1 cellular context compared by ENCODE assay signal in the genomic region with DNA sequence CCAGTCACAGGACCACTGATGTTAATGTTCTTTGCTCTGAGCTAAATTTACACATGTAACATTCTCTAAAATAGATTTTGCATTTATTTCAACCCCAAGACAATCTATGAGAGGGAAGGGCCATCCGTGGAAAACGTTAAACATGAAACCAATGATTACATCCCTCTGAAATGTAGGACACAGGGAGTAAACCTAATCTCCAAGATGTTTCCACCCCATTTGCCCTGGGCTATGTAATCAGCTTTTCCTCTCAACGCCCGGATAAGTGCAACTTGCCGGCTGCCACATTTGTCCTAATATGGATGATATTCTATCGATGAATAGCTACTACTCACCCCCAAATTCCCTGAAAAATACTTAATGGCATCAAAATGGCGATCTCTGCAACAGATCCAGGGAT.
TF ChIP-seq lines count a peak whose summit lies in the region.

No MANE protein-coding gene starts in this region.

TF ChIP-seq in HEK293, 187 proteins besides CTCF, POLR2A, EP300 and RAD21 (continued from another document):
- TF ChIP-seq, protein P1, sequence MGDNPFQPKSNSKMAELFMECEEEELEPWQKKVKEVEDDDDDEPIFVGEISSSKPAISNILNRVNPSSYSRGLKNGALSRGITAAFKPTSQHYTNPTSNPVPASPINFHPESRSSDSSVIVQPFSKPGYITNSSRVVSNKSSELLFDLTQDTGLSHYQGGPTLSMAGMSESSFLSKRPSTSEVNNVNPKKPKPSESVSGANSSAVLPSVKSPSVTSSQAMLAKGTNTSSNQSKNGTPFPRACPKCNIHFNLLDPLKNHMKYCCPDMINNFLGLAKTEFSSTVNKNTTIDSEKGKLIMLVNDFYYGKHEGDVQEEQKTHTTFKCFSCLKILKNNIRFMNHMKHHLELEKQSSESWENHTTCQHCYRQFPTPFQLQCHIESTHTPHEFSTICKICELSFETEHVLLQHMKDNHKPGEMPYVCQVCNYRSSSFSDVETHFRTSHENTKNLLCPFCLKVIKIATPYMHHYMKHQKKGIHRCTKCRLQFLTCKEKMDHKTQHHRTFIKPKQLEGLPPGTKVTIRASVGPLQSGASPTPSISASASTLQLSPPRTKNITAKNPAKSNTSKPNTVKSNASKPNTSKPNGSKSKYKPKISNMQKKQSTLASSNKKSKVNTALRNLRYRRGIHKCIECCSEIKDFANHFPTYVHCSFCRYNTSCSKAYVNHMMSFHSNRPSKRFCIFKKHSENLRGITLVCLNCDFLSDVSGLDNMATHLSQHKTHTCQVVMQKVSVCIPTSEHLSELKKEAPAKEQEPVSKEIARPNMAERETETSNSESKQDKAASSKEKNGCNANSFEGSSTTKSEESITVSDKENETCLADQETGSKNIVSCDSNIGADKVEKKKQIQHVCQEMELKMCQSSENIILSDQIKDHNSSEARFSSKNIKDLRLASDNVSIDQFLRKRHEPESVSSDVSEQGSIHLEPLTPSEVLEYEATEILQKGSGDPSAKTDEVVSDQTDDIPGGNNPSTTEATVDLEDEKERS (tag by site-specific recombination; IDR thresholded peaks at IDR 0.05): no peak
- no peak for TF ChIP-seq YY2 (tag by site-specific recombination; IDR thresholded peaks at IDR 0.05)
- TF ChIP-seq ZNF341 (tag by site-specific recombination; IDR thresholded peaks at IDR 0.05; ENCODE audit: low read depth): 0 out of 2 replicates have a peak, but pooled peaks have one; percentile 20
- TF ChIP-seq WT1 (tag by site-specific recombination; IDR thresholded peaks at IDR 0.05): peak; percentile 82
- TF ChIP-seq ZNF624 (tag by site-specific recombination; IDR thresholded peaks at IDR 0.05): no peak
- TF ChIP-seq ZBTB17 (tag by site-specific recombination; IDR thresholded peaks at IDR 0.05): peak; percentile 52
- TF ChIP-seq KLF7 (tag by site-specific recombination; IDR thresholded peaks at IDR 0.05; ENCODE audit: borderline replicate concordance): no peak
- TF ChIP-seq ZNF792 (tag by site-specific recombination; IDR thresholded peaks at IDR 0.05): no peak
- no peak for TF ChIP-seq ZNF416 (tag by site-specific recombination; IDR thresholded peaks at IDR 0.05)
- TF ChIP-seq ZNF169 (tag by site-specific recombination; IDR thresholded peaks at IDR 0.05): no peak
- TF ChIP-seq ZNF133 (tag by site-specific recombination; IDR thresholded peaks at IDR 0.05): no peak
- TF ChIP-seq, protein P2, sequence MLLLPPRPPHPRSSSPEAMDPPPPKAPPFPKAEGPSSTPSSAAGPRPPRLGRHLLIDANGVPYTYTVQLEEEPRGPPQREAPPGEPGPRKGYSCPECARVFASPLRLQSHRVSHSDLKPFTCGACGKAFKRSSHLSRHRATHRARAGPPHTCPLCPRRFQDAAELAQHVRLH (tag by site-specific recombination; IDR thresholded peaks at IDR 0.05): no peak
- 0 out of 2 replicates have a peak, but pooled peaks have one; percentile 21 for TF ChIP-seq PRDM10 (tag by site-specific recombination; IDR thresholded peaks at IDR 0.05)
- no peak for TF ChIP-seq ZNF146 (tag by site-specific recombination; IDR thresholded peaks at IDR 0.05)
- no peak for TF ChIP-seq ZNF645 (tag by site-specific recombination; IDR thresholded peaks at IDR 0.05)
- TF ChIP-seq PRDM1 (tag by site-specific recombination; IDR thresholded peaks at IDR 0.05): no peak
- peak; percentile 80 for TF ChIP-seq SP7 (tag by site-specific recombination; IDR thresholded peaks at IDR 0.05)
- no peak for TF ChIP-seq ZNF777 (tag by site-specific recombination; IDR thresholded peaks at IDR 0.05; ENCODE audit: borderline replicate concordance)
- TF ChIP-seq ZSCAN30 (tag by site-specific recombination; IDR thresholded peaks at IDR 0.05): no peak
- TF ChIP-seq, protein P3, sequence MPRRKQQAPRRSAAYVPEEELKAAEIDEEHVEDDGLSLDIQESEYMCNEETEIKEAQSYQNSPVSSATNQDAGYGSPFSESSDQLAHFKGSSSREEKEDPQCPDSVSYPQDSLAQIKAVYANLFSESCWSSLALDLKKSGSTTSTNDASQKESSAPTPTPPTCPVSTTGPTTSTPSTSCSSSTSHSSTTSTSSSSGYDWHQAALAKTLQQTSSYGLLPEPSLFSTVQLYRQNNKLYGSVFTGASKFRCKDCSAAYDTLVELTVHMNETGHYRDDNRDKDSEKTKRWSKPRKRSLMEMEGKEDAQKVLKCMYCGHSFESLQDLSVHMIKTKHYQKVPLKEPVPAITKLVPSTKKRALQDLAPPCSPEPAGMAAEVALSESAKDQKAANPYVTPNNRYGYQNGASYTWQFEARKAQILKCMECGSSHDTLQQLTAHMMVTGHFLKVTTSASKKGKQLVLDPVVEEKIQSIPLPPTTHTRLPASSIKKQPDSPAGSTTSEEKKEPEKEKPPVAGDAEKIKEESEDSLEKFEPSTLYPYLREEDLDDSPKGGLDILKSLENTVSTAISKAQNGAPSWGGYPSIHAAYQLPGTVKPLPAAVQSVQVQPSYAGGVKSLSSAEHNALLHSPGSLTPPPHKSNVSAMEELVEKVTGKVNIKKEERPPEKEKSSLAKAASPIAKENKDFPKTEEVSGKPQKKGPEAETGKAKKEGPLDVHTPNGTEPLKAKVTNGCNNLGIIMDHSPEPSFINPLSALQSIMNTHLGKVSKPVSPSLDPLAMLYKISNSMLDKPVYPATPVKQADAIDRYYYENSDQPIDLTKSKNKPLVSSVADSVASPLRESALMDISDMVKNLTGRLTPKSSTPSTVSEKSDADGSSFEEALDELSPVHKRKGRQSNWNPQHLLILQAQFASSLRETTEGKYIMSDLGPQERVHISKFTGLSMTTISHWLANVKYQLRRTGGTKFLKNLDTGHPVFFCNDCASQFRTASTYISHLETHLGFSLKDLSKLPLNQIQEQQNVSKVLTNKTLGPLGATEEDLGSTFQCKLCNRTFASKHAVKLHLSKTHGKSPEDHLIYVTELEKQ (tag by site-specific recombination; IDR thresholded peaks at IDR 0.05; ENCODE audit: borderline replicate concordance): no peak
- TF ChIP-seq, protein P4, sequence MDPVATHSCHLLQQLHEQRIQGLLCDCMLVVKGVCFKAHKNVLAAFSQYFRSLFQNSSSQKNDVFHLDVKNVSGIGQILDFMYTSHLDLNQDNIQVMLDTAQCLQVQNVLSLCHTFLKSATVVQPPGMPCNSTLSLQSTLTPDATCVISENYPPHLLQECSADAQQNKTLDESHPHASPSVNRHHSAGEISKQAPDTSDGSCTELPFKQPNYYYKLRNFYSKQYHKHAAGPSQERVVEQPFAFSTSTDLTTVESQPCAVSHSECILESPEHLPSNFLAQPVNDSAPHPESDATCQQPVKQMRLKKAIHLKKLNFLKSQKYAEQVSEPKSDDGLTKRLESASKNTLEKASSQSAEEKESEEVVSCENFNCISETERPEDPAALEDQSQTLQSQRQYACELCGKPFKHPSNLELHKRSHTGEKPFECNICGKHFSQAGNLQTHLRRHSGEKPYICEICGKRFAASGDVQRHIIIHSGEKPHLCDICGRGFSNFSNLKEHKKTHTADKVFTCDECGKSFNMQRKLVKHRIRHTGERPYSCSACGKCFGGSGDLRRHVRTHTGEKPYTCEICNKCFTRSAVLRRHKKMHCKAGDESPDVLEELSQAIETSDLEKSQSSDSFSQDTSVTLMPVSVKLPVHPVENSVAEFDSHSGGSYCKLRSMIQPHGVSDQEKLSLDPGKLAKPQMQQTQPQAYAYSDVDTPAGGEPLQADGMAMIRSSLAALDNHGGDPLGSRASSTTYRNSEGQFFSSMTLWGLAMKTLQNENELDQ (tag by site-specific recombination; IDR thresholded peaks at IDR 0.05; ENCODE audit: low read depth): no peak
- TF ChIP-seq, protein P5, sequence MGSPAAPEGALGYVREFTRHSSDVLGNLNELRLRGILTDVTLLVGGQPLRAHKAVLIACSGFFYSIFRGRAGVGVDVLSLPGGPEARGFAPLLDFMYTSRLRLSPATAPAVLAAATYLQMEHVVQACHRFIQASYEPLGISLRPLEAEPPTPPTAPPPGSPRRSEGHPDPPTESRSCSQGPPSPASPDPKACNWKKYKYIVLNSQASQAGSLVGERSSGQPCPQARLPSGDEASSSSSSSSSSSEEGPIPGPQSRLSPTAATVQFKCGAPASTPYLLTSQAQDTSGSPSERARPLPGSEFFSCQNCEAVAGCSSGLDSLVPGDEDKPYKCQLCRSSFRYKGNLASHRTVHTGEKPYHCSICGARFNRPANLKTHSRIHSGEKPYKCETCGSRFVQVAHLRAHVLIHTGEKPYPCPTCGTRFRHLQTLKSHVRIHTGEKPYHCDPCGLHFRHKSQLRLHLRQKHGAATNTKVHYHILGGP (tag by site-specific recombination; IDR thresholded peaks at IDR 0.05): no peak
- no peak for TF ChIP-seq ZNF155 (tag by site-specific recombination; IDR thresholded peaks at IDR 0.05)
